20 cellular contexts compared by ENCODE assay signal in genomic region chr2:239351687-239352086, GRCh38.
"Had no signal": no experiment of that assay in that cellular context is flagged by ENCODE, and none has a peak within 500 bp of the region (broad histone marks: within the 10 kb centered on the region; RNA-seq: fewer than 3 reads in every experiment).

No MANE protein-coding gene starts in this region.

- H3K4me3 ChIP-seq: ascending aorta, breast epithelium, lower lobe of right lung, stomach, thoracic aorta had no signal

- H3K36me3 ChIP-seq: thoracic aorta had no signal

- H3K27ac Mint-ChIP-seq: activated CD4-positive, alpha-beta T cell treated with anti-CD3 and anti-CD28 coated beads, Interleukin-2, amount 10 ng/mL, durations not matched to agents 7 days and 5 days; activated CD8-positive, alpha-beta T cell treated with anti-CD3 and anti-CD28 coated beads, Interleukin-2, amount 10 ng/mL, durations not matched to agents 7 days and 5 days; natural killer cell treated with Interleukin-12 subunit alpha and Interleukin-12 subunit beta and Interleukin-15 and Interleukin-18, amount 100 ng/mL, for 72 hours had no signal

- H3K9me3 Mint-ChIP-seq: natural killer cell treated with Interleukin-12 subunit alpha and Interleukin-12 subunit beta and Interleukin-15 and Interleukin-18, amount 100 ng/mL, for 72 hours had no signal

- H3K9me3 ChIP-seq: ascending aorta, breast epithelium, stomach, thoracic aorta had no signal

- H3K27me3 Mint-ChIP-seq: activated CD4-positive, alpha-beta T cell treated with anti-CD3 and anti-CD28 coated beads, Interleukin-2, amount 10 ng/mL, durations not matched to agents 7 days and 5 days; dendritic cell treated with granulocyte-macrophage colony-stimulating factor and Interleukin-4, amounts not matched to agents 40 ng/mL and 50 ng/mL, for 4 days; natural killer cell treated with Interleukin-12 subunit alpha and Interleukin-12 subunit beta and Interleukin-15 and Interleukin-18, amount 100 ng/mL, for 72 hours had no signal

- H3K27me3 ChIP-seq: ascending aorta, breast epithelium, stomach had no signal

- DNase-seq: activated CD4-positive, alpha-beta T cell treated with anti-CD3 and anti-CD28 coated beads, Interleukin-2, amount 10 ng/mL, durations not matched to agents 7 days and 5 days; activated CD4-positive, CD25-positive, alpha-beta regulatory T cell; activated CD8-positive, alpha-beta T cell treated with anti-CD3 and anti-CD28 coated beads, Interleukin-2, amount 10 ng/mL, durations not matched to agents 7 days and 5 days; activated effector memory CD4-positive, alpha-beta T cell treated with Interleukin-2 at 50 U/mL for 16 hours; activated naive CD4-positive, alpha-beta T cell treated with anti-CD3 and anti-CD28 coated beads, Interleukin-2, amount 50 U/mL, for 16 hours; activated T-cell treated with anti-CD3 and anti-CD28 coated beads, Interleukin-2, amount 50 U/mL, for 4 hours; effector CD8-positive, alpha-beta T cell; lower lobe of right lung; nucleus accumbens; posterior cingulate gyrus; retina; stomach; T-helper 1 cell; T1000 had no signal

- H3K27ac ChIP-seq: ascending aorta, breast epithelium, lower lobe of right lung, thoracic aorta had no signal

- H3K4me3 Mint-ChIP-seq: activated CD4-positive, alpha-beta T cell treated with anti-CD3 and anti-CD28 coated beads, Interleukin-2, amount 10 ng/mL, durations not matched to agents 7 days and 5 days; activated CD8-positive, alpha-beta T cell treated with anti-CD3 and anti-CD28 coated beads, Interleukin-2, amount 10 ng/mL, durations not matched to agents 7 days and 5 days; activated T-cell treated with anti-CD3 and anti-CD28 coated beads, Interleukin-2, amount 50 U/mL, for 4 hours; dendritic cell treated with granulocyte-macrophage colony-stimulating factor and Interleukin-4, amounts not matched to agents 40 ng/mL and 50 ng/mL, for 4 days; natural killer cell treated with Interleukin-12 subunit alpha and Interleukin-12 subunit beta and Interleukin-15 and Interleukin-18, amount 100 ng/mL, for 72 hours had no signal

- H3K4me1 ChIP-seq: breast epithelium had no signal

- ATAC-seq: activated CD8-positive, alpha-beta T cell treated with anti-CD3 and anti-CD28 coated beads, Interleukin-2, amount 10 ng/mL, durations not matched to agents 7 days and 5 days; activated T-cell treated with anti-CD3 and anti-CD28 coated beads, Interleukin-2, amount 50 U/mL, for 4 hours; esophagus mucosa; lower lobe of right lung; natural killer cell treated with Interleukin-12 subunit alpha and Interleukin-12 subunit beta and Interleukin-15 and Interleukin-18, amount 100 ng/mL, for 72 hours had no signal

- H3K4me1 Mint-ChIP-seq: activated CD4-positive, alpha-beta T cell treated with anti-CD3 and anti-CD28 coated beads, Interleukin-2, amount 10 ng/mL, durations not matched to agents 7 days and 5 days had no signal
